In genomic region chr19:6108721-6109633, GRCh38 we compare ENCODE assay signal across 1 cellular context.
TF ChIP-seq lines count a peak whose summit lies in the region.

No MANE protein-coding gene starts in this region.

TF ChIP-seq in HepG2, 621 proteins besides CTCF, POLR2A, EP300 and RAD21:
- TF ChIP-seq RERE (CRISPR knock-in tag; IDR thresholded peaks at IDR 0.05; ENCODE audit: low read depth) = no peak
- peak; percentile 29 for TF ChIP-seq HNRNPLL (IDR thresholded peaks at IDR 0.05; ENCODE audit: low read depth, low read length, poor library complexity, severe bottlenecking)
- 0 out of 2 replicates have a peak, but pooled peaks have one; percentile 11 for TF ChIP-seq ZBTB33 (CRISPR knock-in tag; IDR thresholded peaks at IDR 0.05)
- no peak for TF ChIP-seq HNRNPUL1 (IDR thresholded peaks at IDR 0.05; ENCODE audit: low read depth, low read length)
- no peak for TF ChIP-seq ZNF3 (CRISPR knock-in tag; IDR thresholded peaks at IDR 0.05)
- TF ChIP-seq ZNF546 (CRISPR knock-in tag; conservative IDR thresholded peaks at IDR 0.05) = no peak
- no peak for TF ChIP-seq ZNF292 (CRISPR knock-in tag; IDR thresholded peaks at IDR 0.05; ENCODE audit: borderline replicate concordance, low read depth)
- TF ChIP-seq ZNF552 (CRISPR knock-in tag; IDR thresholded peaks at IDR 0.05; ENCODE audit: borderline replicate concordance) = no peak
- no peak for TF ChIP-seq HNRNPK (IDR thresholded peaks at IDR 0.05; ENCODE audit: low read depth, low read length, poor library complexity, severe bottlenecking)
- TF ChIP-seq ZNF768 (CRISPR knock-in tag; IDR thresholded peaks at IDR 0.05) = no peak
